Comparison of ENCODE assay signal across 1 cellular context in the genomic region with DNA sequence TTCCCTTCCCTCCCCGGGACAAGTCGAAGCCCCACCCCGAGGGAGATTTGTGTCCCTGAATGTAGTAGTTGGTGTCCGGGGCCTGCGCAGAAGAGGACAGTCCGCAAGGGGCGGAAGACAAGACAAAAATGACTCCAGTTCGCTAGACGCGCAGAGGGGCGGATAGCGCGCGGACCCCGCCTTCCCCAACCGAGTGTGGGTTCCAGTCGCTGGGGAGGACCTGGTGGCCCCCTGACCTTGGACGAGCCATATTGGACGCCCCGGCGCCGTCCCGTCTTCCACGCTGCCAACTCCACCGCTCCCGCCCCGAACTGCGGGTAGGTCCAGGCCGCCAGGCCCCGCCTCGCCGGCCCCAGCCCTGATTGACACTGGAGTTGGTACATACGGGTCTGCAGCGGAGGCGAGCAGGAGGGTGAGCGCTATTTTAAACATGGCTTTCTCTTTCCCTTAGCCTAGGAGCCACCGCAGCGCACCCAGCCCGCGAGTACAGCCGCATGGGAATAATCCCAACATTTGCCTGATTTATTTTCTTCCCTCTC.
TF ChIP-seq lines count a peak whose summit lies in the region.

No MANE protein-coding gene starts in this region.

TF ChIP-seq in HEK293, 187 proteins besides CTCF, POLR2A, EP300 and RAD21 (continued from another document):
- TF ChIP-seq, protein P1, sequence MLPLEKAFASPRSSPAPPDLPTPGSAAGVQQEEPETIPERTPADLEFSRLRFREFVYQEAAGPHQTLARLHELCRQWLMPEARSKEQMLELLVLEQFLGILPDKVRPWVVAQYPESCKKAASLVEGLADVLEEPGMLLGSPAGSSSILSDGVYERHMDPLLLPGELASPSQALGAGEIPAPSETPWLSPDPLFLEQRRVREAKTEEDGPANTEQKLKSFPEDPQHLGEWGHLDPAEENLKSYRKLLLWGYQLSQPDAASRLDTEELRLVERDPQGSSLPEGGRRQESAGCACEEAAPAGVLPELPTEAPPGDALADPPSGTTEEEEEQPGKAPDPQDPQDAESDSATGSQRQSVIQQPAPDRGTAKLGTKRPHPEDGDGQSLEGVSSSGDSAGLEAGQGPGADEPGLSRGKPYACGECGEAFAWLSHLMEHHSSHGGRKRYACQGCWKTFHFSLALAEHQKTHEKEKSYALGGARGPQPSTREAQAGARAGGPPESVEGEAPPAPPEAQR (tag by site-specific recombination; IDR thresholded peaks at IDR 0.05), result no peak
- TF ChIP-seq PRDM1 (tag by site-specific recombination; IDR thresholded peaks at IDR 0.05), result no peak
